1 cellular context compared by ENCODE assay signal in the genomic region with DNA sequence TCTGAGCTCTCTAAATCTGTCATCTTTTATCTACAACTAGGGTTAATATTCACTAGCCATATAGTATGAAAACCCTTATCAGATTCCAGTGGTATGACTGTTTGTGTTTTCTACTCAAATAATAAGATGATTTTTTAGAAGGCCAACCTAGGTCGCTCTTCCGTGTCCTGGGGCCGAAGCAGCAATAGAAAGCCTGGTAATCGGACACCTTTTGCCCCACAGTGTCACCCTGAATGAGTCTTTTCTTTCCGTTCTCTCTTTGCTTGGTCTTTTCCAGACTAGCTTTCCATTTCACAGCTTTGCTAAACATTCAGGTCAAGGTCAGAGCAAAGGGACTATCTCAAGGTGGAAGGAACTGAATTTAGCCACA.
TF ChIP-seq lines count a peak whose summit lies in the region.

No MANE protein-coding gene starts in this region.

TF ChIP-seq in SK-N-SH, 30 proteins besides CTCF, POLR2A, EP300 and RAD21 (continued from another document):
- TF ChIP-seq, protein P1, sequence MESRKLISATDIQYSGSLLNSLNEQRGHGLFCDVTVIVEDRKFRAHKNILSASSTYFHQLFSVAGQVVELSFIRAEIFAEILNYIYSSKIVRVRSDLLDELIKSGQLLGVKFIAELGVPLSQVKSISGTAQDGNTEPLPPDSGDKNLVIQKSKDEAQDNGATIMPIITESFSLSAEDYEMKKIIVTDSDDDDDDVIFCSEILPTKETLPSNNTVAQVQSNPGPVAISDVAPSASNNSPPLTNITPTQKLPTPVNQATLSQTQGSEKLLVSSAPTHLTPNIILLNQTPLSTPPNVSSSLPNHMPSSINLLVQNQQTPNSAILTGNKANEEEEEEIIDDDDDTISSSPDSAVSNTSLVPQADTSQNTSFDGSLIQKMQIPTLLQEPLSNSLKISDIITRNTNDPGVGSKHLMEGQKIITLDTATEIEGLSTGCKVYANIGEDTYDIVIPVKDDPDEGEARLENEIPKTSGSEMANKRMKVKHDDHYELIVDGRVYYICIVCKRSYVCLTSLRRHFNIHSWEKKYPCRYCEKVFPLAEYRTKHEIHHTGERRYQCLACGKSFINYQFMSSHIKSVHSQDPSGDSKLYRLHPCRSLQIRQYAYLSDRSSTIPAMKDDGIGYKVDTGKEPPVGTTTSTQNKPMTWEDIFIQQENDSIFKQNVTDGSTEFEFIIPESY (IDR thresholded peaks at IDR 0.05; ENCODE audit: borderline replicate concordance, low read depth): no peak
- TF ChIP-seq REST (IDR thresholded peaks at IDR 0.05; ENCODE audit: low read depth, low read length): no peak
- TF ChIP-seq USF2 (IDR thresholded peaks at IDR 0.05; ENCODE audit: borderline replicate concordance, low read depth, low read length): no peak
- no peak for TF ChIP-seq GATA2 (CRISPR knock-in tag; IDR thresholded peaks at IDR 0.05)
- no peak for TF ChIP-seq MEF2A (IDR thresholded peaks at IDR 0.05; ENCODE audit: borderline replicate concordance, low read depth)
